In genomic region chr11:17414992-17415391, GRCh38 we compare ENCODE assay signal across 24 cellular contexts. TPM values are rescaled to one million over a fixed set of nuclear protein-coding genes. Genes with fewer than 3 reads are reported as not detected.
"Had no signal": no experiment of that assay in that cellular context is flagged by ENCODE, and none has a peak within 500 bp of the region (broad histone marks: within the 10 kb centered on the region; RNA-seq: fewer than 3 reads in every experiment).

No MANE protein-coding gene starts in this region.

- H3K9me3 ChIP-seq: body of pancreas, colonic mucosa, esophagus squamous epithelium, left lung, pancreas, right atrium auricular region, transverse colon had no signal

- DNase-seq: activated CD4-positive, alpha-beta T cell treated with anti-CD3 and anti-CD28 coated beads, Interleukin-2, amount 50 U/mL, for 1 hour; activated CD4-positive, CD25-positive, alpha-beta regulatory T cell treated with anti-CD3 and anti-CD28 coated beads, Interleukin-2, amount 50 U/mL, for 72 hours; activated CD8-positive, alpha-beta memory T cell treated with anti-CD3 and anti-CD28 coated beads, Interleukin-2, amount 50 U/mL, for 4 hours; activated effector memory CD4-positive, alpha-beta T cell treated with anti-CD3 and anti-CD28 coated beads, Interleukin-2, amount 50 U/mL, for 16 hours; activated naive CD4-positive, alpha-beta T cell treated with anti-CD3 and anti-CD28 coated beads, Interleukin-2, amount 50 U/mL, for 16 hours; activated T-cell treated with anti-CD3 and anti-CD28 coated beads, Interleukin-2, amount 50 U/mL, for 1 hour; anterior cingulate cortex; body of pancreas; colonic mucosa; effector CD8-positive, alpha-beta T cell; esophagus squamous epithelium; foreskin melanocyte; left lung; mammary epithelial cell; nephron progenitor cell; nucleus accumbens; pancreas; stimulated activated naive CD4-positive, alpha-beta T cell treated with Interleukin-2 at 50 U/mL for 16 hours; T1000; transverse colon had no signal

- H3K27ac ChIP-seq: colonic mucosa, epithelial cell of prostate, esophagus squamous epithelium, left lung had no signal

- H3K27me3 ChIP-seq: body of pancreas, colonic mucosa, pancreas, right atrium auricular region had no signal

- H3K9me3 Mint-ChIP-seq: activated T-helper 1 cell treated with anti-CD3 and anti-CD28 coated beads, Interleukin-12 subunit alpha, Interleukin-12 subunit beta, Interleukin-2, Interleukin-4 antibody, amounts not matched to agents 30 ng/mL and 10 ng/mL and 1 ng/mL, durations not matched to agents 14 hours and 24 hours and 36 hours; nephron progenitor cell had no signal

- H3K4me1 ChIP-seq: colonic mucosa, esophagus squamous epithelium had no signal

- H3K27ac Mint-ChIP-seq: nephron progenitor cell had no signal

- H3K4me3 Mint-ChIP-seq: nephron progenitor cell had no signal

RNA-seq across cellular contexts. Expression of gene KCNJ11, which starts 26.5 kb away (rescaled TPM):
- total RNA-seq: mammary epithelial cell, SK-MEL-5 had no signal
